ENCODE assay signal across 1 cellular context in the genomic region with DNA sequence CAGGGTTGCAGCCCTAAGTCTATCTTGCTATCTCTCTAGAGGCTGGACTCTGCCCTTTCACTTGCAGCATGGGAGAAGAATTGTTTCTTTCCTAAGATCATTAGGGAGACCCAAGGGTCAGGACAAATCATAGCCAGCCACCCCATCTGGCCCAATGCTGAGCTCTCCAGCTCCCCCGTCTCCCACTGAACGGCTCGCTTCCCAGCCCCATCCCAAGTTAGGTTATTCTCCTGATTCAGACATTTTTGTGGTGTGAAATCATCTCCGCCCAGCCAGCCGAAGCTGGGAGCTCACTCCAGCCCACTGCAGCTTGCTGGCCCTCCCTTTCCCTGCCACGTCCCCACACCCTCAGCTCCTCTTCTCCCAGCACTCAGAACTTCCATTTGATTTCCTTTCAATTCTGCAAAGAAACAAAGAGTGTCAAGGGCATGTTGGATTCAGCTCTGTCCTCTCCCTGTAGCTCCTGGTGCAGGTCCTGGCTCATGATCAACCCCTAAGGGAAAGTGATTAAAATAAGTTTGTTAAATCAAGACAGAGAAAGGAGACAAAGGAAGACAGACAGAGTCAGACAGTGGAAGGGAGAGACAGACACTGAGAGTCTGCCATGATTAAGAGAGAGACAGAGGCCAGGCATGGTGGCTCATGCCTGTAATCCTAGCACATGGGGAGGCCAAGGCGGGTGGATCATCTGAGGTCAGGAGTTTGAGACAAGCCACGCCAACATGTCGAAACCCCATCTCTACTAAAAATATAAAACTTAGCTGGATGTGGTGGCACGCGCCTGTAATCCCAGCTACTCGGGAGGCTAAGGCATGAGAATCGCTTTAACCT.
TF ChIP-seq lines count a peak whose summit lies in the region.

No MANE protein-coding gene starts in this region.

TF ChIP-seq in SK-N-SH, 30 proteins besides CTCF, POLR2A, EP300 and RAD21 (continued from another document):
- TF ChIP-seq REST (IDR thresholded peaks at IDR 0.05; ENCODE audit: low read depth, low read length), result no peak; the same call in 1 of the 2 replicates
- peak; percentile 89 for TF ChIP-seq FOSL2 (IDR thresholded peaks at IDR 0.05; ENCODE audit: borderline replicate concordance, low read depth)
- TF ChIP-seq NRF1 (IDR thresholded peaks at IDR 0.05; ENCODE audit: low read depth, low read length), result no peak
- peak; percentile 74; the same call in 1 of the 2 replicates for TF ChIP-seq TEAD4 (IDR thresholded peaks at IDR 0.05; ENCODE audit: borderline replicate concordance, insufficient read depth)
- peak; percentile 33; the same call in 1 of the 2 replicates for TF ChIP-seq RXRA (IDR thresholded peaks at IDR 0.05; ENCODE audit: borderline replicate concordance, low read depth)
- no peak for TF ChIP-seq EZH2phosphoT487 (IDR thresholded peaks at IDR 0.05; ENCODE audit: borderline replicate concordance, low read depth)
- TF ChIP-seq GABPA (IDR thresholded peaks at IDR 0.05; ENCODE audit: low read depth), result no peak
- TF ChIP-seq MEF2A (IDR thresholded peaks at IDR 0.05; ENCODE audit: borderline replicate concordance, low read depth), result no peak; the same call in 1 of the 2 replicates
- peak; percentile 58; the same call in 1 of the 2 replicates for TF ChIP-seq YY1 (IDR thresholded peaks at IDR 0.05; ENCODE audit: low read depth)
- no peak for TF ChIP-seq CHD2 (IDR thresholded peaks at IDR 0.05; ENCODE audit: low read length, partially characterized antibody)
- no peak for TF ChIP-seq RFX5 (IDR thresholded peaks at IDR 0.05; ENCODE audit: low read length)
- TF ChIP-seq, protein P1, sequence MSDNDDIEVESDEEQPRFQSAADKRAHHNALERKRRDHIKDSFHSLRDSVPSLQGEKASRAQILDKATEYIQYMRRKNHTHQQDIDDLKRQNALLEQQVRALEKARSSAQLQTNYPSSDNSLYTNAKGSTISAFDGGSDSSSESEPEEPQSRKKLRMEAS (IDR thresholded peaks at IDR 0.05; ENCODE audit: low read depth), result peak; percentile 73
- TF ChIP-seq GATA2 (CRISPR knock-in tag; IDR thresholded peaks at IDR 0.05), result no peak
- no peak for TF ChIP-seq ZBTB33 (IDR thresholded peaks at IDR 0.05; ENCODE audit: borderline replicate concordance, low read depth)
- TF ChIP-seq ELF1 (IDR thresholded peaks at IDR 0.05), result no peak
- no peak for TF ChIP-seq RCOR1 (IDR thresholded peaks at IDR 0.05; ENCODE audit: low read length)
- TF ChIP-seq USF1 (IDR thresholded peaks at IDR 0.05; ENCODE audit: borderline replicate concordance, low read depth), result no peak
- peak; percentile 56; the same call in 1 of the 2 replicates for TF ChIP-seq PBX3 (IDR thresholded peaks at IDR 0.05)
- TF ChIP-seq IRF3 (IDR thresholded peaks at IDR 0.05; ENCODE audit: low read depth, low read length), result no peak
- peak; percentile 48; the same call in 1 of the 2 replicates for TF ChIP-seq NFIC (IDR thresholded peaks at IDR 0.05; ENCODE audit: borderline replicate concordance)
- TF ChIP-seq SIN3A (IDR thresholded peaks at IDR 0.05; ENCODE audit: borderline replicate concordance, low read depth, low read length), result peak; percentile 27; the same call in 1 of the 2 replicates
- TF ChIP-seq USF2 (IDR thresholded peaks at IDR 0.05; ENCODE audit: borderline replicate concordance, low read depth, low read length), result no peak
